In the genomic region with DNA sequence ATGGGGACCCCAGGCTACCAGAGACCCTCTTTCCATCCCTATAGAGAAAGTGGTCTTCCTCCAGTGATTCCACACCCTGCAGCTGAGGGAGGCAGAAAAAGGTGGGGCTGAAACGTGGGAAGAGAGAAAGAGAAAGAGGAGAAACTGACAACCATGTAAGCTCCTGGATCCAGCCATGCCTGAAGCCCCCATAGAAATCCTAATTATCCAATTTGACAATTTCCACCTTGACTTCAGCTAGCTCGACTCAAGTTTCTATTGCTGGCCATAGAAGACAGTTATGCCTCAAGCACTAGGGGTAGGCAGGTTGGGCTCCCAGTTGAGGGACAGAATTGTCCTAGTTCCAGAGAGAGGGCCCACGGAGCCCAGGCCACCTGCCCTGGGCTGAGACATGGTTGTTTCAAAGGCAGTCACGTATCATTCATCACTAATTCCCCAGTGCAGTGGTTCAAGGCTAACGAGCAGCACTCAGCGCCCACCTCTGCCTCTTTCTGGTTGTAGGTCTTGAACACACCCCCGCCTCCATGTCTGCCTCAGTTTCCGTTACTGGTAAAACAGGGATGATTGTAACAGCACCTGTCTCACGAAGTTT, we compare ENCODE assay signal across 1 cellular context.
TF ChIP-seq lines count a peak whose summit lies in the region.

No MANE protein-coding gene starts in this region.

TF ChIP-seq in H1, 55 proteins besides CTCF, POLR2A, EP300 and RAD21:
- TF ChIP-seq BRCA1 (IDR thresholded peaks at IDR 0.05; ENCODE audit: low read depth, low read length) (no peak), KDM1A (IDR thresholded peaks at IDR 0.05; ENCODE audit: borderline replicate concordance, low read length) (peak; percentile 77; the same call in 1 of the 2 replicates), HDAC2 (IDR thresholded peaks at IDR 0.05; ENCODE audit: borderline replicate concordance in 1 of 2, low read depth in 2 of 2, low read length in 2 of 2) (peak in 1 of 2 experiments; percentile 76; a peak in 1 of 4 replicates), RXRA (IDR thresholded peaks at IDR 0.05; ENCODE audit: insufficient read depth, low read depth, low read length) (no peak)
